In the genomic region with DNA sequence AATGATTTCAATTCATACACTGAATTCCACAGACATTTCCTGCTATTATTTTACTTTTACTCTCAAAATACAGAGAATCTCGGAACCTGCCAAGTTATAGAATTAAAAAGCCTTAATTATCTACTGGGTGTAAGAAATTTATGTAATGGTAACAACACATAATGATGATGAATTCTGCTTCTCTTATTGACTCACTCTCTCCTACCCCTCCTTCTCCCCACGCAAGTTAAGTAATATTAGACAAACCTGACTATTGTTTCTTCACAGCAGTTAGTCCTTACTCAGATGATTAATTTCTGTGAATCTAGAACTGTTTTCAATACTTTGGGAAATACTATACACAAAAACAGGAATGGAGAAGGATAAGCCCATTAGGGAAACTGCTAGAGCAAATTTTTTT, we compare ENCODE assay signal across 15 cellular contexts.
DNase-seq lines count a peak whose midpoint lies in the region; TF ChIP-seq lines count a peak whose summit lies in the region.
"Had no signal": no experiment of that assay in that cellular context is flagged by ENCODE, and none has a peak within 500 bp of the region (broad histone marks: within the 10 kb centered on the region; RNA-seq: fewer than 3 reads in every experiment).

No MANE protein-coding gene starts in this region.

- BruUV-seq in MCF 10A (replicated peaks; lab: Mats Ljungman, UMichigan), result no TSS peak

- H3K27me3 ChIP-seq in breast epithelium, result no peaks in the 10 kb centered on the region
- no peaks in the 10 kb centered on the region for H3K27me3 ChIP-seq in osteoblast (ENCODE audit: insufficient read depth, low read length)

- H3K9me3 ChIP-seq in breast epithelium (no peaks in the 10 kb centered on the region), osteoblast (ENCODE audit: low read depth, low read length) (peaks cover 2% of the 10 kb centered on the region)
- H3K9me3 ChIP-seq: Caco-2 had no signal

- no peak overlapping the region for H3K27ac ChIP-seq in breast epithelium
- no peak overlapping the region for H3K27ac ChIP-seq in osteoblast (ENCODE audit: low read depth, low read length)
- H3K27ac ChIP-seq: 22Rv1 had no signal

- TF ChIP-seq CTCF in MCF 10A (IDR thresholded peaks at IDR 0.05; ENCODE audit: unreplicated experiment) (no peak), breast epithelium (IDR thresholded peaks at IDR 0.05) (no peak), epithelial cell of esophagus (IDR thresholded peaks at IDR 0.05; ENCODE audit: insufficient read depth, low read depth, low read length, missing control alignments) (no peak), osteoblast (IDR thresholded peaks at IDR 0.05; ENCODE audit: extremely low read depth, low read depth, low read length) (no peak), CD14-positive monocyte (IDR thresholded peaks at IDR 0.05) (no peak)

- H4K20me1 ChIP-seq in osteoblast (ENCODE audit: insufficient read depth, low read length), result no peaks in the 10 kb centered on the region

- intact Hi-C loops in MCF 10A (cut with micrococcal nuclease) (no loop called here), breast epithelium (cut with DNase I; ENCODE audit: low total_unique reads) (no loop called here), CD14-positive monocyte (cut with micrococcal nuclease) (no loop called here)

- H3K9me3 Mint-ChIP-seq in MCF 10A (ENCODE audit: unreplicated experiment) (peaks cover under 1% of the 10 kb centered on the region), immature natural killer cell (peaks cover 0 to 34% (median 10%) of the 10 kb centered on the region in 6 donors), CD14-positive monocyte (peaks cover 0 to 5% (median 0%) of the 10 kb centered on the region in 7 donors)
- H3K9me3 Mint-ChIP-seq: H9 had no signal

- H3K4me2 ChIP-seq in osteoblast (ENCODE audit: insufficient read depth, low read length), result no peak overlapping the region

- H3K4me1 ChIP-seq in breast epithelium (no peaks in the 10 kb centered on the region), osteoblast (ENCODE audit: insufficient read depth, low read length) (no peaks in the 10 kb centered on the region)
- H3K4me1 ChIP-seq: Caco-2 had no signal

- POLR2A ChIA-PET in MCF 10A (lab: Yijun Ruan, JAX), result no interaction called here

- no peak overlapping the region for H3K27ac Mint-ChIP-seq in MCF 10A (ENCODE audit: low read depth, unreplicated experiment)
- no peak overlapping the region for H3K27ac Mint-ChIP-seq in immature natural killer cell
- H3K27ac Mint-ChIP-seq in CD14-positive monocyte, result no peak overlapping the region
- H3K27ac Mint-ChIP-seq: CD8-positive, alpha-beta memory T cell had no signal

- no peaks in the 10 kb centered on the region for H3K4me1 Mint-ChIP-seq in MCF 10A (ENCODE audit: insufficient read depth, unreplicated experiment)
- no peaks in the 10 kb centered on the region for H3K4me1 Mint-ChIP-seq in immature natural killer cell
- H3K4me1 Mint-ChIP-seq in CD14-positive monocyte, result peaks cover 4% of the 10 kb centered on the region
- H3K4me1 Mint-ChIP-seq: CD8-positive, alpha-beta memory T cell had no signal

- no peak overlapping the region for H2AFZ ChIP-seq in osteoblast (ENCODE audit: low read length)

- peak; percentile 43 for DNase-seq in MCF 10A (ENCODE audit: unreplicated experiment)
- DNase-seq in breast epithelium (ENCODE audit: low spot score in 2 of 2), result no peak
- DNase-seq in epithelial cell of esophagus (ENCODE audit: low read depth), result peak; percentile 69
- DNase-seq in iris pigment epithelial cell (ENCODE audit: low read depth), result peak; percentile 32
- DNase-seq in immature natural killer cell, result no peak
- DNase-seq in LoVo (ENCODE audit: low spot score), result no peak
- DNase-seq in osteoblast (ENCODE audit: insufficient read length, low spot score, missing footprints), result no peak
- DNase-seq in CD14-positive monocyte (ENCODE audit: low spot score), result no peak
- DNase-seq: Caco-2; CD8-positive, alpha-beta memory T cell; DND-41; GDM1; GOT3; H9 had no signal

- H3K36me3 Mint-ChIP-seq in MCF 10A (ENCODE audit: insufficient read depth, unreplicated experiment) (no peaks in the 10 kb centered on the region), immature natural killer cell (no peaks in the 10 kb centered on the region), CD14-positive monocyte (no peaks in the 10 kb centered on the region)
- H3K36me3 Mint-ChIP-seq: CD8-positive, alpha-beta memory T cell had no signal

- H3K79me2 ChIP-seq in osteoblast (ENCODE audit: insufficient read depth, low read length), result no peaks in the 10 kb centered on the region

- H3K27me3 Mint-ChIP-seq in MCF 10A (ENCODE audit: insufficient read depth, unreplicated experiment), result no peaks in the 10 kb centered on the region
- peaks cover 0 to 1% (median 0%) of the 10 kb centered on the region in 3 donors for H3K27me3 Mint-ChIP-seq in immature natural killer cell (ENCODE audit: low read depth in 3 of 3)
- peaks cover 0 to 4% (median 1%) of the 10 kb centered on the region in 3 donors for H3K27me3 Mint-ChIP-seq in CD14-positive monocyte (ENCODE audit: low read depth in 3 of 3)
- H3K27me3 Mint-ChIP-seq: CD8-positive, alpha-beta memory T cell had no signal

- no peak for TF ChIP-seq POLR2A in breast epithelium (IDR thresholded peaks at IDR 0.05)

- H3K36me3 ChIP-seq in breast epithelium (no peaks in the 10 kb centered on the region), osteoblast (ENCODE audit: insufficient read depth, low read length) (no peaks in the 10 kb centered on the region)

- H3K4me3 Mint-ChIP-seq in MCF 10A (ENCODE audit: unreplicated experiment), result no peak overlapping the region
- no peak overlapping the region for H3K4me3 Mint-ChIP-seq in immature natural killer cell
- H3K4me3 Mint-ChIP-seq in CD14-positive monocyte, result no peak overlapping the region
- H3K4me3 Mint-ChIP-seq: CD8-positive, alpha-beta memory T cell; H9 had no signal

- H3K4me3 ChIP-seq in breast epithelium (no peak overlapping the region), epithelial cell of esophagus (ENCODE audit: low read length) (no peak overlapping the region), osteoblast (ENCODE audit: insufficient read depth, low read length) (no peak overlapping the region)

- CTCF ChIA-PET in MCF 10A (lab: Yijun Ruan, JAX), result no interaction called here

Comparison
In these comparisons a context has a peak if more than half of its experiments do, and no peak if none do; other contexts are left out.
1. DNase-seq: peak in MCF 10A (single experiment), epithelial cell of esophagus (single experiment) and iris pigment epithelial cell (single experiment); none in breast epithelium (0 of 2), immature natural killer cell (0 of 3), LoVo (single experiment), osteoblast (single experiment) and CD14-positive monocyte (single experiment).